Comparison of ENCODE assay signal across 8 cellular contexts in the genomic region with DNA sequence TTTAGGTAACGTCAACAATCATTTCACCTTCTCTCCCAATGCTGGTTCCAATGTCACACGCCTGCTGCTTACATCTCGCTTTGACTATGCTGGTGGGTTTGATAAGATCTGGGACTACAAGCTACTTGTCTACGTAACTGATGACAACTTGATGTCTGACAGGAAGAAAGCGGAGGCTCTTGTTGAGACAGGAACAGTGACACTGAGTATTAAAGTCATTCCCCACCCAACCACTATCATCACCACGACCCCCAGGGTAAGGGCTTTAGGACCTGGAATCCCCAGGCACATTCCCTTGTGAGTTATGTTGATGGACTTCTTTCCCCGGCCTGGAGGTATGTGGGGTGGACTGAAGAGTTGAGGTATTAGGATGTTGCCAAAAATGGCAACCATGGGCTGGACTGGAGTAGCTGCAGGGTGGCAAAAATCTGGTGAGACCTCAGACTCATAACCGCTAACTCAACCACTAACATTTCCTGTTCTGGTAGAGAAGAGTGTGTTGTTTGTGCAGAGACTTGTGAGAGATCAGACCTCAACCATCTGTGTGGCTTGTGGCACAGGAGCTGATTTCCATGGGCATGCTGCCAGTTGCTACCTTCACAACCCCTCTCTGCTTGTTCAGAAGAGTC.
A peak's percentile ranks its signal among the peaks of the same experiment; 100 is the strongest.
DNase-seq lines count a peak whose midpoint lies in the region; ATAC-seq, FAIRE-seq and TF ChIP-seq lines count a peak whose summit lies in the region.

No MANE protein-coding gene starts in this region.

- in situ Hi-C loops in astrocyte of the cerebellum (cut with HindIII; ENCODE audit: low sequenced_read_pairs), result loop anchor here (25.0 kb wide), 1 partner anchor 260 kb away; no protein-coding TSS in a partner anchor

- FAIRE-seq in D721Med (lab: Jason Lieb, UNC), result no peak

- no peak overlapping the region for H3K4me3 ChIP-seq in astrocyte of the cerebellum (ENCODE audit: low read depth, low read length)

- intact Hi-C loops in head of caudate nucleus (cut with DNase I), result no loop called here

- TF ChIP-seq CTCF in astrocyte of the cerebellum (IDR thresholded peaks at IDR 0.05; ENCODE audit: low read depth, low read length, missing control alignments), result no peak
- TF ChIP-seq CTCF in D721Med (IDR thresholded peaks at IDR 0.05; ENCODE audit: insufficient read depth, missing control alignments), result no peak

- ATAC-seq in HG02642 (IDR thresholded peaks at IDR 0.05; ENCODE audit: poor library complexity, unreplicated experiment), result peak; percentile 74

- DNase-seq in DMS79 treated with DMSO at 0.1 percent for 48 hours (lab: John Stamatoyannopoulos, UW) (peak; percentile 93), T follicular helper cell (ENCODE audit: low read depth) (peak; percentile 76), astrocyte of the cerebellum (ENCODE audit: low read depth) (peak; percentile 88), D721Med (ENCODE audit: insufficient read length, low spot score) (no peak), head of caudate nucleus (no peak), HK-2 (ENCODE audit: unreplicated experiment) (no peak)
- peak; percentile 27 to 51 for DNase-seq in stimulated activated CD8-positive, alpha-beta memory T cell treated with anti-CD3 and anti-CD28 coated beads, Interleukin-7, amount 100 ng/mL, for 4 hours (ENCODE audit: low read depth in 2 of 2)

Comparison
In these comparisons a context has a peak if more than half of its experiments do, and no peak if none do; other contexts are left out.
1. DNase-seq: peak in DMS79 treated with DMSO at 0.1 percent for 48 hours (single experiment), T follicular helper cell (single experiment), astrocyte of the cerebellum (single experiment) and stimulated activated CD8-positive, alpha-beta memory T cell treated with anti-CD3 and anti-CD28 coated beads, Interleukin-7, amount 100 ng/mL, for 4 hours (2 of 2); none in D721Med (single experiment), head of caudate nucleus (0 of 42) and HK-2 (single experiment).